In genomic region chrX:2756534-2756933, GRCh38 we compare ENCODE assay signal across 25 cellular contexts.
"Had no signal": no experiment of that assay in that cellular context is flagged by ENCODE, and none has a peak within 500 bp of the region (broad histone marks: within the 10 kb centered on the region; RNA-seq: fewer than 3 reads in every experiment).

No MANE protein-coding gene starts in this region.

- H3K27ac Mint-ChIP-seq: activated CD8-positive, alpha-beta T cell treated with anti-CD3 and anti-CD28 coated beads, Interleukin-2, amount 10 ng/mL, durations not matched to agents 7 days and 5 days; T-helper 1 cell treated with Interleukin-12 subunit alpha and Interleukin-12 subunit beta and Interleukin-4 antibody, amounts not matched to agents 30 μg/mL and 1 μg/mL, for 36 hours; WTC11 had no signal

- H3K27ac ChIP-seq: ascending aorta, body of pancreas, coronary artery, SK-N-MC had no signal

- DNase-seq: activated CD4-positive, alpha-beta T cell treated with anti-CD3 and anti-CD28 coated beads for 48 hours; activated CD4-positive, alpha-beta T cell treated with anti-CD3 and anti-CD28 coated beads, Interleukin-2, amount 50 U/mL, for 4 hours; activated CD4-positive, CD25-positive, alpha-beta regulatory T cell treated with anti-CD3 and anti-CD28 coated beads, Interleukin-2, amount 50 U/mL, for 72 hours; activated CD8-positive, alpha-beta memory T cell treated with anti-CD3 and anti-CD28 coated beads, Interleukin-2, amount 50 U/mL, for 48 hours; activated CD8-positive, alpha-beta T cell treated with anti-CD3 and anti-CD28 coated beads, Interleukin-2, amount 10 ng/mL, durations not matched to agents 7 days and 5 days; activated naive CD4-positive, alpha-beta T cell treated with anti-CD3 and anti-CD28 coated beads, Interleukin-2, amount 50 U/mL, for 16 hours; activated T-cell treated with anti-CD3 and anti-CD28 coated beads, Interleukin-2, amount 50 U/mL, for 1 hour; amniotic stem cell; body of pancreas; central memory CD4-positive, alpha-beta T cell; KG1; NCI-H1092; NCI-H1417; NCI-H1930; NCI-H2171; NCI-H2227 treated with DMSO at 0.1 percent for 48 hours; NCI-H446 treated with DMSO at 0.1 percent for 48 hours; NCI-H82; SW 1271 had no signal

- H3K9me3 ChIP-seq: ascending aorta, body of pancreas had no signal

- H3K4me3 ChIP-seq: ascending aorta, body of pancreas, coronary artery, SK-N-MC had no signal

- ATAC-seq: activated CD8-positive, alpha-beta T cell treated with anti-CD3 and anti-CD28 coated beads, Interleukin-2, amount 10 ng/mL, durations not matched to agents 7 days and 5 days; body of pancreas; WTC11 had no signal

- H3K4me3 Mint-ChIP-seq: activated CD8-positive, alpha-beta T cell treated with anti-CD3 and anti-CD28 coated beads, Interleukin-2, amount 10 ng/mL, durations not matched to agents 7 days and 5 days; T-helper 1 cell treated with Interleukin-12 subunit alpha and Interleukin-12 subunit beta and Interleukin-4 antibody, amounts not matched to agents 30 μg/mL and 1 μg/mL, for 36 hours; WTC11 had no signal

- H3K4me1 ChIP-seq: ascending aorta, body of pancreas had no signal

- FAIRE-seq: bronchial epithelial cell had no signal

- H3K27me3 ChIP-seq: ascending aorta, body of pancreas had no signal

- H3K9me3 Mint-ChIP-seq: T-helper 1 cell treated with Interleukin-12 subunit alpha and Interleukin-12 subunit beta and Interleukin-4 antibody, amounts not matched to agents 30 μg/mL and 1 μg/mL, for 36 hours had no signal

- H3K36me3 ChIP-seq: ascending aorta had no signal
